ENCODE assay signal across 1 cellular context in the genomic region with DNA sequence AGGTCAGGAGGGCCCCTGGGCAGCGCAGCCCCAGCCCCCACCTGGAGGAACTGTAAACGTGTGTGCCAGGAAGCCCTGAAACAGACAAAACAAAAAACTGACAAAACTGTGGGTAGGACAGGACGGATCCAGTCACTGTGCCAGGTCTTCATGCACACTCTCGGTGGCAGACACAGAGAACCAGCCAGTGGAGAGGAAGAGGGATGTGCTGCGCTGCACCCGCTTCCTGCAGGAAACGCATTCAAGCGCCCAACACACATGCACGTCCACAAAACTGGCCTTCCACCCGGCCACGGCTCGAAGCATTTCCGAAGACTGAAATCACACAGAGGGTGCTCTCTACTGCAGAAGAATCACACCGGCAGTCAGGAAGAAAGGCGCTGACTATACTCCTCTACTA.
TF ChIP-seq lines count a peak whose summit lies in the region.

No MANE protein-coding gene starts in this region.

TF ChIP-seq in endothelial cell of umbilical vein, 7 proteins besides CTCF, POLR2A, EP300 and RAD21:
- TF ChIP-seq POLR2AphosphoS5 (IDR thresholded peaks at IDR 0.05; ENCODE audit: insufficient read depth, low read depth, low read length): no peak
- no peak for TF ChIP-seq EZH2 (IDR thresholded peaks at IDR 0.05; ENCODE audit: borderline replicate concordance, low read depth, low read length, severe bottlenecking)
- TF ChIP-seq JUN (IDR thresholded peaks at IDR 0.05; ENCODE audit: borderline replicate concordance, insufficient read depth, insufficient read length, low read depth): no peak
- no peak for TF ChIP-seq FOS (IDR thresholded peaks at IDR 0.05; ENCODE audit: borderline replicate concordance, insufficient read depth, low read length)
- TF ChIP-seq, protein P1, sequence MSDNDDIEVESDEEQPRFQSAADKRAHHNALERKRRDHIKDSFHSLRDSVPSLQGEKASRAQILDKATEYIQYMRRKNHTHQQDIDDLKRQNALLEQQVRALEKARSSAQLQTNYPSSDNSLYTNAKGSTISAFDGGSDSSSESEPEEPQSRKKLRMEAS (IDR thresholded peaks at IDR 0.05; ENCODE audit: insufficient read depth, insufficient read length): no peak
- no peak for TF ChIP-seq GATA2 (IDR thresholded peaks at IDR 0.05; ENCODE audit: insufficient read depth, insufficient read length, low read depth, low read length)
- TF ChIP-seq MYC (IDR thresholded peaks at IDR 0.05; ENCODE audit: low read depth, low read length): no peak
